ENCODE assay signal across 16 cellular contexts in genomic region chr1:106360252-106360651, GRCh38.
DNase-seq lines count a peak whose midpoint lies in the region; ATAC-seq and TF ChIP-seq lines count a peak whose summit lies in the region.
"Had no signal": no experiment of that assay in that cellular context is flagged by ENCODE, and none has a peak within 500 bp of the region (broad histone marks: within the 10 kb centered on the region; RNA-seq: fewer than 3 reads in every experiment).

No MANE protein-coding gene starts in this region.

- H3K27ac ChIP-seq in breast epithelium = no peak overlapping the region
- H3K27ac ChIP-seq: heart left ventricle, pancreas had no signal

- no peaks in the 10 kb centered on the region for H3K27me3 Mint-ChIP-seq in MCF 10A (ENCODE audit: insufficient read depth, unreplicated experiment)
- H3K27me3 Mint-ChIP-seq in chondrocyte (ENCODE audit: low read depth) = no peaks in the 10 kb centered on the region
- no peaks in the 10 kb centered on the region for H3K27me3 Mint-ChIP-seq in natural killer cell (ENCODE audit: low read depth in 2 of 2)
- H3K27me3 Mint-ChIP-seq: activated naive CD8-positive, alpha-beta T cell treated with anti-CD3 and anti-CD28 coated beads for 36 hours had no signal

- no TSS peak for BruUV-seq in MCF 10A (replicated peaks; lab: Mats Ljungman, UMichigan)

- CTCF ChIA-PET in MCF 10A (lab: Yijun Ruan, JAX) = no interaction called here

- POLR2A ChIA-PET in MCF 10A (lab: Yijun Ruan, JAX) = no interaction called here

- ATAC-seq in natural killer cell = no peak
- ATAC-seq: heart left ventricle, pancreas had no signal

- H3K36me3 ChIP-seq in breast epithelium = no peaks in the 10 kb centered on the region
- H3K36me3 ChIP-seq: heart left ventricle, pancreas had no signal

- H3K27ac Mint-ChIP-seq in MCF 10A (ENCODE audit: low read depth, unreplicated experiment) (no peak overlapping the region), chondrocyte (ENCODE audit: unreplicated experiment) (no peak overlapping the region), natural killer cell (no peak overlapping the region)
- H3K27ac Mint-ChIP-seq: activated naive CD8-positive, alpha-beta T cell treated with anti-CD3 and anti-CD28 coated beads for 36 hours had no signal

- no peaks in the 10 kb centered on the region for H3K36me3 Mint-ChIP-seq in MCF 10A (ENCODE audit: insufficient read depth, unreplicated experiment)
- H3K36me3 Mint-ChIP-seq in chondrocyte (ENCODE audit: low read depth) = no peaks in the 10 kb centered on the region
- H3K36me3 Mint-ChIP-seq in natural killer cell = peaks cover 14% of the 10 kb centered on the region
- H3K36me3 Mint-ChIP-seq: activated naive CD8-positive, alpha-beta T cell treated with anti-CD3 and anti-CD28 coated beads for 36 hours had no signal

- intact Hi-C loops in MCF 10A (cut with micrococcal nuclease) (loop anchor here (10.0 kb wide), 1 partner anchor 1835 kb away; no protein-coding TSS in a partner anchor), breast epithelium (cut with DNase I; ENCODE audit: low total_unique reads) (no loop called here), natural killer cell (cut with micrococcal nuclease) (no loop called here), posterior cingulate gyrus (cut with DNase I) (no loop called here)

- H3K27me3 ChIP-seq in breast epithelium = no peaks in the 10 kb centered on the region
- H3K27me3 ChIP-seq: heart left ventricle, pancreas had no signal

- DNase-seq in MCF 10A (ENCODE audit: unreplicated experiment) = no peak
- DNase-seq in breast epithelium (ENCODE audit: low spot score in 2 of 2) = no peak
- peak; percentile 0 for DNase-seq in HuH-7 (ENCODE audit: low spot score)
- no peak for DNase-seq in chondrocyte (ENCODE audit: low spot score)
- DNase-seq in iPS-NIHi11 (ENCODE audit: low spot score) = no peak
- DNase-seq in natural killer cell = no peak
- no peak for DNase-seq in retina
- no peak for DNase-seq in posterior cingulate gyrus
- DNase-seq: activated CD4-positive, CD25-positive, alpha-beta regulatory T cell treated with anti-CD3 and anti-CD28 coated beads, Interleukin-2, amount 50 U/mL, for 72 hours; activated naive CD8-positive, alpha-beta T cell treated with anti-CD3 and anti-CD28 coated beads for 36 hours; activated T-cell treated with anti-CD3 and anti-CD28 coated beads for 4 hours; heart left ventricle; kidney; NCI-H1092; NCI-H226; pancreas had no signal

- H3K4me1 Mint-ChIP-seq in MCF 10A (ENCODE audit: insufficient read depth, unreplicated experiment) = no peaks in the 10 kb centered on the region
- H3K4me1 Mint-ChIP-seq in chondrocyte (ENCODE audit: low read depth) = no peaks in the 10 kb centered on the region
- no peaks in the 10 kb centered on the region for H3K4me1 Mint-ChIP-seq in natural killer cell
- H3K4me1 Mint-ChIP-seq: activated naive CD8-positive, alpha-beta T cell treated with anti-CD3 and anti-CD28 coated beads for 36 hours had no signal

- TF ChIP-seq POLR2A in breast epithelium (IDR thresholded peaks at IDR 0.05) = no peak

- no peaks in the 10 kb centered on the region for H3K4me1 ChIP-seq in breast epithelium
- H3K4me1 ChIP-seq: heart left ventricle, pancreas had no signal

- H3K4me3 Mint-ChIP-seq in MCF 10A (ENCODE audit: unreplicated experiment) = no peak overlapping the region
- H3K4me3 Mint-ChIP-seq in chondrocyte (ENCODE audit: unreplicated experiment) = no peak overlapping the region
- H3K4me3 Mint-ChIP-seq in natural killer cell = no peak overlapping the region
- H3K4me3 Mint-ChIP-seq: activated naive CD8-positive, alpha-beta T cell treated with anti-CD3 and anti-CD28 coated beads for 36 hours had no signal

- H3K9me3 Mint-ChIP-seq in MCF 10A (ENCODE audit: unreplicated experiment) = peaks cover 32% of the 10 kb centered on the region
- H3K9me3 Mint-ChIP-seq in chondrocyte (ENCODE audit: low read depth) = peaks cover 39% of the 10 kb centered on the region
- H3K9me3 Mint-ChIP-seq in natural killer cell = peaks cover 26 to 38% of the 10 kb centered on the region in 2 donors

- no peak overlapping the region for H3K4me3 ChIP-seq in breast epithelium
- H3K4me3 ChIP-seq: heart left ventricle, pancreas had no signal

- TF ChIP-seq CTCF in MCF 10A (IDR thresholded peaks at IDR 0.05; ENCODE audit: unreplicated experiment) (peak; percentile 20), breast epithelium (IDR thresholded peaks at IDR 0.05) (no peak), chondrocyte (IDR thresholded peaks at IDR 0.05) (peak; percentile 39), natural killer cell (IDR thresholded peaks at IDR 0.05) (no peak)

- H3K9me3 ChIP-seq in breast epithelium = peaks cover 19 to 26% of the 10 kb centered on the region in 2 donors
- H3K9me3 ChIP-seq: pancreas had no signal

Comparison
In these comparisons a context has a peak if more than half of its experiments do, and no peak if none do; other contexts are left out.
1. CTCF ChIP-seq: peak in MCF 10A (single experiment) and chondrocyte (single experiment); none in breast epithelium (0 of 3) and natural killer cell (single experiment).